2 cellular contexts compared by ENCODE assay signal in the genomic region with DNA sequence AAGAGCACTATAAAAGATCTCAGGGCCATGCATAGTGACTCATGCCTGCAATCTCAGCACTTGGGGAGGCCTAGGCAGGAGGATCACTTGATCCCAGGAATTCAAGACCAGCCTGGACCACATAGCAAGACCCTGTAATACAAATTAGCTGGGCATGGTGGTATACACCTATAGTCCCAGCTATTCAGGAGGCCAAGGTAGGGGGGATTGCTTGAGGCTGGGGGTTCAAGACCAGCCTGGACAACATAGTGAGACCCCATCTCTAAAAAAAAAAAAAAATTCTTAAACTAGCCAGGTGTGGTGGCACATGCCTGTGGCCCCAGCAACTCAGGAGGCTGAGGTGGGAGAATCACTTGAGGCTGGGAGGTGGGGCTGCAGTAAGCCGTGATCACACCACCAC.
A peak's percentile ranks its signal among the peaks of the same experiment; 100 is the strongest.
TF ChIP-seq lines count a peak whose summit lies in the region.

No MANE protein-coding gene starts in this region.

TF ChIP-seq in HepG2, 621 proteins besides CTCF, POLR2A, EP300 and RAD21:
- TF ChIP-seq ZNF121 (CRISPR knock-in tag; IDR thresholded peaks at IDR 0.05) = peak; percentile 73; the same call in 1 of the 2 replicates
- no peak for TF ChIP-seq IRX3 (CRISPR knock-in tag; IDR thresholded peaks at IDR 0.05; ENCODE audit: borderline replicate concordance, low read depth)

TF ChIP-seq in H1, 55 proteins besides CTCF, POLR2A, EP300 and RAD21:
- peak; percentile 59; the same call in 1 of the 2 replicates for TF ChIP-seq KDM1A (IDR thresholded peaks at IDR 0.05; ENCODE audit: borderline replicate concordance, low read length)
- TF ChIP-seq EGR1 (IDR thresholded peaks at IDR 0.05; ENCODE audit: borderline replicate concordance, low read depth, low read length) = no peak
TF ChIP-seq in H1: peak in this region for 1.
